ENCODE assay signal across 8 cellular contexts in genomic region chr7:30135551-30136271, GRCh38. TPM values are rescaled to one million over a fixed set of nuclear protein-coding genes. Genes with fewer than 3 reads are reported as not detected.
DNase-seq lines count a peak whose midpoint lies in the region; ATAC-seq and TF ChIP-seq lines count a peak whose summit lies in the region.

No MANE protein-coding gene starts in this region.

- peaks cover 9% of the 10 kb centered on the region for H3K27me3 Mint-ChIP-seq in activated naive CD8-positive, alpha-beta T cell treated with anti-CD3 and anti-CD28 coated beads for 36 hours
- H3K27me3 Mint-ChIP-seq in glutamatergic neuron (ENCODE audit: unreplicated experiment) = peaks cover 14% of the 10 kb centered on the region

- peak overlapping the region; percentile 83 for H3K4me3 Mint-ChIP-seq in activated naive CD8-positive, alpha-beta T cell treated with anti-CD3 and anti-CD28 coated beads for 36 hours
- H3K4me3 Mint-ChIP-seq in glutamatergic neuron (ENCODE audit: unreplicated experiment) = peak overlapping the region; percentile 90

- peaks cover 4% of the 10 kb centered on the region for H3K4me1 Mint-ChIP-seq in activated naive CD8-positive, alpha-beta T cell treated with anti-CD3 and anti-CD28 coated beads for 36 hours
- H3K4me1 Mint-ChIP-seq in glutamatergic neuron (ENCODE audit: low read depth, unreplicated experiment) = no peaks in the 10 kb centered on the region

- intact Hi-C loops in vagina (cut with DNase I) = loop anchor here (2.0 to 10.0 kb wide), 2 partner anchors 51 to 111 kb away; partner anchors contain the start of genes FKBP14 and PLEKHA8

- peak overlapping the region; percentile 70 to 87 (median 82) for H3K9ac ChIP-seq in BLaER1 treated with 17β-estradiol and CSF1 and Interleukin-3, amounts not matched to agents 10 nM and 100 nM

- no peak for TF ChIP-seq POLR2A in vagina (IDR thresholded peaks at IDR 0.05)

- no peaks in the 10 kb centered on the region for H3K9me3 ChIP-seq in BLaER1 treated with 17β-estradiol and CSF1 and Interleukin-3, amounts not matched to agents 10 nM and 100 nM (replicated peaks in 1 of 11)
- H3K9me3 ChIP-seq in SJSA1 (replicated peaks) = no peaks in the 10 kb centered on the region; the same call in 1 of the 2 replicates
- no peaks in the 10 kb centered on the region for H3K9me3 ChIP-seq in vagina

- peaks cover 0 to 22% (median 0%) of the 10 kb centered on the region in 11 experiments; a peak in 6 of 22 replicates for H4K20me1 ChIP-seq in BLaER1 treated with 17β-estradiol and CSF1 and Interleukin-3, amounts not matched to agents 10 nM and 100 nM

- DNase-seq in SJSA1 (ENCODE audit: low read depth in 1 of 2, low spot score in 2 of 2) (peak; percentile 70 to 71), glutamatergic neuron (peak; percentile 56), omental fat pad (ENCODE audit: low spot score) (no peak), vagina (ENCODE audit: extremely low spot score in 2 of 2) (no peak)
- peak; percentile 51 for DNase-seq in activated naive CD8-positive, alpha-beta T cell treated with anti-CD3 and anti-CD28 coated beads for 36 hours

- H3K4me2 ChIP-seq in BLaER1 treated with 17β-estradiol and CSF1 and Interleukin-3, amounts not matched to agents 10 nM and 100 nM = peak overlapping the region; percentile 90 to 100 (median 96)

- TF ChIP-seq CTCF in glutamatergic neuron (IDR thresholded peaks at IDR 0.05; ENCODE audit: partially characterized antibody, unreplicated experiment) = no peak
- no peak for TF ChIP-seq CTCF in omental fat pad (IDR thresholded peaks at IDR 0.05)
- peak in 1 of 3 experiments; percentile 9 for TF ChIP-seq CTCF in vagina (IDR thresholded peaks at IDR 0.05)

- peak overlapping the region; percentile 69 for H3K27ac Mint-ChIP-seq in activated naive CD8-positive, alpha-beta T cell treated with anti-CD3 and anti-CD28 coated beads for 36 hours
- peak overlapping the region; percentile 52 for H3K27ac Mint-ChIP-seq in glutamatergic neuron (ENCODE audit: unreplicated experiment)

- H3K4me1 ChIP-seq in BLaER1 treated with 17β-estradiol and CSF1 and Interleukin-3, amounts not matched to agents 10 nM and 100 nM = peaks cover 5 to 16% (median 10%) of the 10 kb centered on the region in 10 experiments; a peak in 14 of 20 replicates
- H3K4me1 ChIP-seq in SJSA1 (replicated peaks) (peaks cover 15% of the 10 kb centered on the region), vagina (peaks cover 16% of the 10 kb centered on the region)

- H3K9me3 Mint-ChIP-seq in activated naive CD8-positive, alpha-beta T cell treated with anti-CD3 and anti-CD28 coated beads for 36 hours = no peaks in the 10 kb centered on the region
- H3K9me3 Mint-ChIP-seq in glutamatergic neuron (ENCODE audit: unreplicated experiment) = peaks cover 11% of the 10 kb centered on the region

- peak overlapping the region; percentile 42 to 84 (median 59); a peak in 21 of 22 replicates for H3K27ac ChIP-seq in BLaER1 treated with 17β-estradiol and CSF1 and Interleukin-3, amounts not matched to agents 10 nM and 100 nM
- H3K27ac ChIP-seq in SJSA1 (peak overlapping the region; percentile 78), vagina (peak overlapping the region; percentile 94)

- peak overlapping the region; percentile 78 to 98 (median 90) for H3K4me3 ChIP-seq in BLaER1 treated with 17β-estradiol and CSF1 and Interleukin-3, amounts not matched to agents 10 nM and 100 nM
- peak overlapping the region; percentile 91 for H3K4me3 ChIP-seq in SJSA1
- peak overlapping the region; percentile 85 to 95 for H3K4me3 ChIP-seq in vagina

- no peaks in the 10 kb centered on the region for H3K36me3 Mint-ChIP-seq in activated naive CD8-positive, alpha-beta T cell treated with anti-CD3 and anti-CD28 coated beads for 36 hours
- no peaks in the 10 kb centered on the region for H3K36me3 Mint-ChIP-seq in glutamatergic neuron (ENCODE audit: unreplicated experiment)

- peaks cover 0 to 2% (median 0%) of the 10 kb centered on the region in 11 experiments; a peak in 1 of 22 replicates for H3K36me3 ChIP-seq in BLaER1 treated with 17β-estradiol and CSF1 and Interleukin-3, amounts not matched to agents 10 nM and 100 nM
- H3K36me3 ChIP-seq in SJSA1 (peaks cover 7% of the 10 kb centered on the region), vagina (no peaks in the 10 kb centered on the region)

- peaks cover 13 to 36% (median 32%) of the 10 kb centered on the region in 11 experiments for H3K27me3 ChIP-seq in BLaER1 treated with 17β-estradiol and CSF1 and Interleukin-3, amounts not matched to agents 10 nM and 100 nM
- H3K27me3 ChIP-seq in SJSA1 (replicated peaks) (no peaks in the 10 kb centered on the region), vagina (no peaks in the 10 kb centered on the region)

- ATAC-seq in GM19351 (IDR thresholded peaks at IDR 0.05; ENCODE audit: unreplicated experiment) = peak; percentile 30
- peak; percentile 36 for ATAC-seq in HG03460 (IDR thresholded peaks at IDR 0.05; ENCODE audit: unreplicated experiment)
- ATAC-seq in omental fat pad (ENCODE audit: low FRiP score) = peak; percentile 60

RNA-seq across cellular contexts. Expression of gene MTURN, which starts 0.9 kb away (rescaled TPM):
- total RNA-seq in SJSA1 (2014; rRNA removed; shearing (Covaris generic)) = 8.5 and 16.0 TPM in 2 replicates
- total RNA-seq in activated naive CD8-positive, alpha-beta T cell treated with anti-CD3 and anti-CD28 coated beads for 36 hours = 1 to 10 TPM; 2.2 to 2.3 TPM
- total RNA-seq in glutamatergic neuron (ENCODE audit: unreplicated experiment) = 32.6 TPM
- 100 to 1,000 TPM in 3 of 4 donors, 10 to 100 TPM in 1; 94.7 to 179 (median 122) TPM for total RNA-seq in omental fat pad
- 44.2 TPM for total RNA-seq in vagina

Comparison
In these comparisons a context has a peak if more than half of its experiments do, and no peak if none do; other contexts are left out.
1. DNase-seq: peak in SJSA1 (2 of 2), activated naive CD8-positive, alpha-beta T cell treated with anti-CD3 and anti-CD28 coated beads for 36 hours (single experiment) and glutamatergic neuron (single experiment); none in omental fat pad (single experiment) and vagina (0 of 2).
2. Peak in every context shown above with its lines, with median percentiles within 50 percentile points of each other: H3K27ac ChIP-seq, H3K4me3 ChIP-seq and ATAC-seq.